ENCODE assay signal across 5 cellular contexts in the genomic region with DNA sequence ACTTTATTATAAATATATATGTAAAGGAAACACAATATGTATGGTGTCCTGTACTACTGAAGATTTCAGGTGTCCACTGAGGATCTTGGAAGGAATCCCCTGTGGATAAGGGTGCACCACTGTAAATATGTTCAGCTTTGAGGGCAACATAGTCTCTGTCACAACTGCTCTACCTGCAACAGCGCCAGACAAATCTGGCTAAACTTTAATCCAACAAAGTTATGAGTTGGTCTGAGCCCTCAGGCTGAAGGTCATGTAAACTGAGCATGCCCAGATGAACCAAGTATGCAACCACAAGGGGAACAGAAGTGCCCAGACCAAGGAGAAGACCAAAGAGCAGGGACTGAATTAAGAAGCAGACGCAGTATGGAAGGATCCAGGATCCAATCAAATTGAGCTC.
A peak's percentile ranks its signal among the peaks of the same experiment; 100 is the strongest.
DNase-seq lines count a peak whose midpoint lies in the region; ATAC-seq, FAIRE-seq and TF ChIP-seq lines count a peak whose summit lies in the region.
"Not testable (repeated sequence)": the region's sequence is repeated elsewhere in the genome, so short reads cannot be mapped to it uniquely, and the experiment has no call there.

No MANE protein-coding gene starts in this region.

- FAIRE-seq in GM12878 (lab: Jason Lieb, UNC); HepG2 (lab: Jason Lieb, UNC): not testable (repeated sequence)

- not testable (repeated sequence) for H3K79me2 ChIP-seq in GM12878 (ENCODE audit: control insufficient read depth, insufficient read depth, low read length); HepG2 (ENCODE audit: insufficient read depth, low read length)

- H3K4me2 ChIP-seq in GM12878 (ENCODE audit: control insufficient read depth, insufficient read depth); HepG2 (ENCODE audit: low read depth, low read length): not testable (repeated sequence)

- H3K27ac ChIP-seq in GM12878 (ENCODE audit: control insufficient read depth, insufficient read depth); HepG2 (ENCODE audit: extremely low read length, insufficient read depth, low read length): not testable (repeated sequence)

- SMC1A ChIA-PET in GM12878 (lab: Charles Lee; ENCODE audit: uncharacterized antibody, unreplicated experiment), result not testable (repeated sequence)

- not testable (repeated sequence) for TF ChIP-seq CTCF in GM12878 (IDR thresholded peaks at IDR 0.05 in 2 of 3, conservative IDR thresholded peaks at IDR 0.05 in 1 of 3; ENCODE audit: control insufficient read depth in 2 of 3, extremely low read depth in 1 of 3, insufficient read depth in 1 of 3, low read depth in 3 of 3, low read length in 3 of 3); HepG2 (CRISPR knock-in tag; IDR thresholded peaks at IDR 0.05)

- ATAC-seq in GM18907 (IDR thresholded peaks at IDR 0.05; ENCODE audit: unreplicated experiment) (peak; percentile 30), HG02759 (IDR thresholded peaks at IDR 0.05; ENCODE audit: unreplicated experiment) (peak; percentile 13), HG03457 (IDR thresholded peaks at IDR 0.05; ENCODE audit: unreplicated experiment) (peak; percentile 6), GM12878 (peak; percentile 4), HepG2 (peak; percentile 78)

- POLR2A ChIA-PET in GM12878 (lab: Charles Lee); HepG2 (lab: Yijun Ruan, JAX): not testable (repeated sequence)

- not testable (repeated sequence) for H2AFZ ChIP-seq in GM12878 (ENCODE audit: control insufficient read depth, low read depth, low read length); HepG2 (ENCODE audit: low read length)

- WGBS in GM12878 (ENCODE audit: insufficient coverage, insufficient replicate concordance, low lambda C conversion rate, missing lambda C conversion rate), result no CpG with 5 or more reads among the region's 2 CpGs
- WGBS in HepG2 (ENCODE audit: low lambda C conversion rate), result no CpG with 5 or more reads among the region's 2 CpGs

- DNase-seq in GM12878 (ENCODE audit: low read depth, low spot score); HepG2 (ENCODE audit: low spot score): not testable (repeated sequence)

- not testable (repeated sequence) for H4K20me1 ChIP-seq in GM12878 (ENCODE audit: control insufficient read depth, insufficient read depth); HepG2 (ENCODE audit: insufficient read depth, low read length)

- not testable (repeated sequence) for TF ChIP-seq POLR2A in GM12878 (IDR thresholded peaks at IDR 0.05; ENCODE audit: low read depth, low read length); HepG2 (IDR thresholded peaks at IDR 0.05; ENCODE audit: insufficient read depth in 1 of 2, low read depth in 2 of 2, low read length in 2 of 2)

- RAD21 ChIA-PET in GM12878 (lab: Charles Lee; ENCODE audit: unreplicated experiment), result not testable (repeated sequence)

- not testable (repeated sequence) for H3K36me3 ChIP-seq in GM12878 (ENCODE audit: control insufficient read depth in 2 of 2, insufficient read depth in 2 of 2, low read length in 1 of 2); HepG2 (replicated peaks in 1 of 2; ENCODE audit: control insufficient read depth in 1 of 2, insufficient read depth in 2 of 2, low read length in 2 of 2)

- not testable (repeated sequence) for H3K4me1 ChIP-seq in GM12878 (ENCODE audit: control insufficient read depth, insufficient read depth, low read length); HepG2 (ENCODE audit: insufficient read depth, low read length)

- not testable (repeated sequence) for H3K9me3 ChIP-seq in GM12878 (replicated peaks; ENCODE audit: control insufficient read depth, insufficient read depth, low read length); HepG2 (ENCODE audit: low read length)

- in situ Hi-C loops in GM12878 (cut with MboI); HepG2 (cut with HindIII; ENCODE audit: extremely low pct_ligation_motif_present, low pct_unique_long_range_greater_than_20kb): not testable (repeated sequence)

- CTCF ChIA-PET in GM12878 (lab: Yijun Ruan, JAX); HepG2 (lab: Yijun Ruan, JAX; ENCODE audit: low intra/inter-chr PET ratio, low total read pairs): not testable (repeated sequence)

- BruUV-seq in GM12878 (replicated peaks; lab: Mats Ljungman, UMichigan); HepG2 (replicated peaks; lab: Mats Ljungman, UMichigan): not testable (repeated sequence)

- H3K27me3 ChIP-seq in GM12878 (replicated peaks in 1 of 2; ENCODE audit: control insufficient read depth in 2 of 2, insufficient read depth in 2 of 2, low read length in 1 of 2); HepG2 (ENCODE audit: control insufficient read depth in 1 of 2, insufficient read depth in 2 of 2, low read length in 2 of 2): not testable (repeated sequence)

- TF ChIP-seq RAD21 in GM12878 (IDR thresholded peaks at IDR 0.05; ENCODE audit: insufficient read depth, low read depth, low read length); HepG2 (CRISPR knock-in tag; IDR thresholded peaks at IDR 0.05): not testable (repeated sequence)

- intact Hi-C loops in GM12878 (cut with micrococcal nuclease; ENCODE audit: unreplicated experiment); HepG2 (cut with micrococcal nuclease; ENCODE audit: unreplicated experiment): not testable (repeated sequence)

- not testable (repeated sequence) for H3K4me3 ChIP-seq in GM12878; HepG2 (replicated peaks in 1 of 3; ENCODE audit: insufficient read depth in 1 of 3, low read depth in 2 of 3, low read length in 3 of 3)

- not testable (repeated sequence) for H3K9ac ChIP-seq in GM12878 (ENCODE audit: control insufficient read depth, insufficient read depth, low read length); HepG2 (ENCODE audit: insufficient read depth, low read depth, low read length)

- not testable (repeated sequence) for TF ChIP-seq EP300 in GM12878 (IDR thresholded peaks at IDR 0.05; ENCODE audit: borderline replicate concordance in 1 of 2, control insufficient read depth in 1 of 2, low read depth in 2 of 2, low read length in 2 of 2); HepG2 (IDR thresholded peaks at IDR 0.05; ENCODE audit: low read depth in 2 of 2, low read length in 2 of 2); HepG2 (CRISPR knock-in tag; IDR thresholded peaks at IDR 0.05; ENCODE audit: borderline replicate concordance)

Comparison
In these comparisons a context has a peak if more than half of its experiments do, and no peak if none do; other contexts are left out.
1. ATAC-seq: peak in every context shown above with its lines; median percentile 78 in HepG2; 30 in GM18907; 13 in HG02759; 6 in HG03457; 4 in GM12878.